8 cellular contexts compared by ENCODE assay signal in the genomic region with DNA sequence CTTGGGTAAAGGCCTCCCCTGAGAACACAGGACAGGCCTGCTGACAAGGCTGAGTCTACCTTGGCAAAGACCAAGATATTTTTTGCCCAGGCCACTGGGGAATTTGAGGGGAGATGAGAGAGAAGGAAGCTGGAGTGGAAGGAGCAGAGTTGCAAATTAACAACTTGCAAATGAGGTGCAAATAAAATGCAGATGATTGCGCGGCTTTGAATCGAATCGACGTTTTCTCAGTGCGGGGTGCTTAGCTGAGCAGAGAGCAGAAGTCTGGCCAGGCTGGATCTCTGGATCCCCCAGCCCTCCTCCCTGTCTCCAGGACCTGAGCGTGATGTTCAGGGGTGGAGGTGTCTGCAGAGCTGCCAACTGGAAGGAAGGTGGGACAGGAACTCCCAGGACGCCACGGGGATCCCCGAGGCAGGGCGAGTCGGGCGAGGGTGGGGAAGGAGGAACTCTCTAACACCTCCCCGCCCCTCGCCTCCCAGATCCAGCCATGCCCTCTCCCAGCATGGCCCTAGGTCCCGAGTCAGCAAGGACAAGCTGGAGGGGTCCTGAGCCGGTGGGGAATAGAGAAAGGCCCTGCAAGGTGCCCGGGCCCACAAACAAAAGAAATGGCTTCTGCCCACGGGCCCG. TPM values are rescaled to one million over a fixed set of nuclear protein-coding genes. Genes with fewer than 3 reads are reported as not detected.
DNase-seq lines count a peak whose midpoint lies in the region; ATAC-seq and TF ChIP-seq lines count a peak whose summit lies in the region.

No MANE protein-coding gene starts in this region.

- in situ Hi-C loops in brain microvascular endothelial cell (cut with HindIII; ENCODE audit: low pct_ligation_motif_present, low sequenced_read_pairs) = no loop called here

- H3K9ac ChIP-seq in HUES48 (ENCODE audit: low read depth, low read length) = peak overlapping the region; percentile 53

- TF ChIP-seq CTCF in brain microvascular endothelial cell (IDR thresholded peaks at IDR 0.05; ENCODE audit: low read depth, low read length, missing control alignments) = no peak
- TF ChIP-seq CTCF in lower leg skin (IDR thresholded peaks at IDR 0.05) = no peak
- TF ChIP-seq CTCF in tibial artery (IDR thresholded peaks at IDR 0.05) = no peak

- intact Hi-C loops in lower leg skin (cut with DNase I; ENCODE audit: low total_unique reads) (no loop called here), tibial artery (cut with DNase I; ENCODE audit: low total_unique reads) (no loop called here)

- DNase-seq in brain microvascular endothelial cell = no peak
- peak; percentile 43 to 89 for DNase-seq in lower leg skin (ENCODE audit: low spot score in 2 of 2)
- peak in 1 of 2 donors; percentile 64 for DNase-seq in tibial artery
- DNase-seq in DMS 273 (lab: John Stamatoyannopoulos, UW; ENCODE audit: unreplicated experiment) = no peak
- no peak for DNase-seq in SKM-1 (lab: John Stamatoyannopoulos, UW; ENCODE audit: unreplicated experiment)

- no peak for TF ChIP-seq POLR2A in lower leg skin (IDR thresholded peaks at IDR 0.05)

- H3K4me3 ChIP-seq in HUES48 (ENCODE audit: low read depth, low read length) (peak overlapping the region; percentile 82), brain microvascular endothelial cell (ENCODE audit: low read depth, low read length) (peak overlapping the region; percentile 56), lower leg skin (ENCODE audit: low read depth, poor library complexity, severe bottlenecking) (peak overlapping the region; percentile 18), tibial artery (peak overlapping the region; percentile 56 to 60)

- peak; percentile 20 for ATAC-seq in GM18909 (IDR thresholded peaks at IDR 0.05; ENCODE audit: poor library complexity, unreplicated experiment)
- no peak for ATAC-seq in GM18520 (IDR thresholded peaks at IDR 0.05; ENCODE audit: unreplicated experiment)

- 16 to 17% methylated on average over 13 to 20 of the region's 20 CpGs for WGBS in lower leg skin, 2 donors

- H3K27ac ChIP-seq in HUES48 (ENCODE audit: low read depth, low read length) (peak overlapping the region; percentile 55), brain microvascular endothelial cell (no peak overlapping the region), tibial artery (peak overlapping the region; percentile 29 to 55)

- H3K9me3 ChIP-seq in HUES48 (ENCODE audit: control insufficient read depth, insufficient read depth, low read length) (no peaks in the 10 kb centered on the region), tibial artery (no peaks in the 10 kb centered on the region)

- H3K27me3 ChIP-seq in HUES48 (ENCODE audit: control insufficient read depth, insufficient read depth, low read length) (no peaks in the 10 kb centered on the region), brain microvascular endothelial cell (replicated peaks) (no peaks in the 10 kb centered on the region), tibial artery (peaks cover 0 to 26% of the 10 kb centered on the region in 2 donors)

- H3K36me3 ChIP-seq in HUES48 (ENCODE audit: control insufficient read depth, insufficient read depth, low read length) = peaks cover 3% of the 10 kb centered on the region; the same call in 1 of the 2 replicates
- no peaks in the 10 kb centered on the region for H3K36me3 ChIP-seq in brain microvascular endothelial cell (replicated peaks)
- H3K36me3 ChIP-seq in tibial artery = no peaks in the 10 kb centered on the region

- peaks cover 4% of the 10 kb centered on the region; the same call in 1 of the 2 replicates for H3K4me1 ChIP-seq in HUES48 (ENCODE audit: control insufficient read depth, insufficient read depth, low read length)
- H3K4me1 ChIP-seq in tibial artery = peaks cover 0 to 20% (median 15%) of the 10 kb centered on the region in 4 donors

RNA-seq across cellular contexts. Expression of a gene that starts 0.5 kb away (rescaled TPM):
- 1 to 10 TPM; 2.8 to 7.6 (median 5.2) TPM for total RNA-seq in lower leg skin

RNA-seq across cellular contexts. Expression of a gene that starts 20.1 kb away (rescaled TPM):
- under 1 TPM in 1 of 4 donors, not detected in 3; 0.39 TPM for total RNA-seq in lower leg skin

RNA-seq across cellular contexts. Expression of a gene that starts 42.8 kb away (rescaled TPM):
- 10 to 100 TPM; 15.4 to 29.0 (median 21.0) TPM for total RNA-seq in lower leg skin

Comparison
In these comparisons a context has a peak if more than half of its experiments do, and no peak if none do; other contexts are left out.
1. H3K4me3 ChIP-seq: peak in every context shown above with its lines; median percentile 82 in HUES48; 58 in tibial artery; 56 in brain microvascular endothelial cell; 18 in lower leg skin.
2. DNase-seq: peak in lower leg skin (2 of 2); none in brain microvascular endothelial cell (single experiment), DMS 273 (single experiment) and SKM-1 (single experiment).